ENCODE assay signal across 8 cellular contexts in genomic region chr15:98647774-98648653, GRCh38. TPM values are rescaled to one million over a fixed set of nuclear protein-coding genes. Genes with fewer than 3 reads are reported as not detected.
DNase-seq lines count a peak whose midpoint lies in the region; ATAC-seq lines count a peak whose summit lies in the region.

Gene IGF1R, plus strand, starts transcription at chr15:98648539. Its CDS starts 1,043 bp downstream, at chr15:98649582.

- H3K4ac ChIP-seq in mesendoderm (ENCODE audit: low read depth, low read length) = peak within 1 kb of the TSS; percentile 93

- POLR2A ChIA-PET in activated CD8-positive, alpha-beta memory T cell treated with anti-CD3 and anti-CD28 coated beads for 36 hours (lab: Charles Lee) = no interaction called here

- H2BK5ac ChIP-seq in mesendoderm (ENCODE audit: low read length) = no peak within 1 kb of the TSS

- peak within 1 kb of the TSS; percentile 98 for H3K18ac ChIP-seq in mesendoderm (ENCODE audit: low read length)

- peaks cover 38% of the 10 kb centered on the region for H3K79me2 ChIP-seq in mesendoderm (ENCODE audit: control insufficient read depth, insufficient read depth, low read length)

- CTCF ChIA-PET in activated CD8-positive, alpha-beta memory T cell treated with anti-CD3 and anti-CD28 coated beads for 36 hours (lab: Charles Lee) = interaction anchor here (0.7 kb wide), 1 partner anchor 12 kb away, joined by 3 read pairs; no protein-coding TSS in a partner anchor

- peak within 1 kb of the TSS; percentile 28 for H3K4me3 ChIP-seq in endocrine pancreas (ENCODE audit: control insufficient read depth, insufficient read depth, low read length)
- H3K4me3 ChIP-seq in mesendoderm (ENCODE audit: low read length) = peak within 1 kb of the TSS; percentile 66

- no peaks in the 10 kb centered on the region for H3K27me3 ChIP-seq in endocrine pancreas (ENCODE audit: control insufficient read depth, insufficient read depth, low read length)
- H3K27me3 ChIP-seq in mesendoderm (ENCODE audit: insufficient read depth, low read length, poor library complexity) = no peaks in the 10 kb centered on the region

- peak within 1 kb of the TSS; percentile 93 for H3K56ac ChIP-seq in mesendoderm (ENCODE audit: low read length)

- no CpG with 5 or more reads among the region's 106 CpGs for WGBS in mesendoderm (ENCODE audit: extremely low coverage, insufficient coverage, low lambda C conversion rate)

- no peak within 1 kb of the TSS for H2AK5ac ChIP-seq in mesendoderm (ENCODE audit: low read length)

- peak within 1 kb of the TSS; percentile 1 for H3K23ac ChIP-seq in mesendoderm (ENCODE audit: low read length)

- ATAC-seq in GM19397 (IDR thresholded peaks at IDR 0.05; ENCODE audit: unreplicated experiment) (peak; percentile 70), HG03521 (IDR thresholded peaks at IDR 0.05; ENCODE audit: unreplicated experiment) (peak; percentile 72)

- peak within 1 kb of the TSS; percentile 66 for H2BK15ac ChIP-seq in mesendoderm (replicated peaks; ENCODE audit: low read depth)

- H4K5ac ChIP-seq in mesendoderm (ENCODE audit: low read length) = no peak within 1 kb of the TSS

- H3K9ac ChIP-seq in endocrine pancreas (ENCODE audit: control insufficient read depth, insufficient read depth, low read length) (peak within 1 kb of the TSS; percentile 85), mesendoderm (ENCODE audit: low read length) (peak within 1 kb of the TSS; percentile 82)

- H3K36me3 ChIP-seq in endocrine pancreas (ENCODE audit: control insufficient read depth, insufficient read depth, low read length) = no peaks in the 10 kb centered on the region
- H3K36me3 ChIP-seq in mesendoderm (ENCODE audit: control insufficient read depth, insufficient read depth, low read length) = no peaks in the 10 kb centered on the region

- peaks cover 5% of the 10 kb centered on the region for H3K4me1 ChIP-seq in endocrine pancreas (ENCODE audit: control insufficient read depth, insufficient read depth, low read length)
- peaks cover 2% of the 10 kb centered on the region for H3K4me1 ChIP-seq in mesendoderm (ENCODE audit: control insufficient read depth, low read depth, low read length)

- H4K8ac ChIP-seq in mesendoderm (ENCODE audit: low read depth, low read length) = peak within 1 kb of the TSS; percentile 89

- H3K9me3 ChIP-seq in endocrine pancreas (ENCODE audit: control insufficient read depth, low read length) = no peaks in the 10 kb centered on the region

- DNase-seq in C1 segment of cervical spinal cord (lab: John Stamatoyannopoulos, UW) = peak in 13 of 14 donors; percentile 69 to 93 (median 85)
- DNase-seq in NOMO-1 (lab: John Stamatoyannopoulos, UW; ENCODE audit: unreplicated experiment in 2 of 2) = peak; percentile 77 to 92
- DNase-seq in mesendoderm = peak; percentile 93
- DNase-seq in stimulated activated CD8-positive, alpha-beta memory T cell treated with anti-CD3 and anti-CD28 coated beads, Interleukin-12 subunit alpha, Interleukin-12 subunit beta, amount 100 ng/mL, for 24 hours (ENCODE audit: extremely low read depth) = peak; percentile 66

- H2BK120ac ChIP-seq in mesendoderm (ENCODE audit: low read depth, low read length) = peak within 1 kb of the TSS; percentile 99

- no peaks in the 10 kb centered on the region for H3K79me1 ChIP-seq in mesendoderm (ENCODE audit: low read length)

- peak within 1 kb of the TSS; percentile 4 for H3K4me2 ChIP-seq in mesendoderm (ENCODE audit: low read length)

- H3K27ac ChIP-seq in mesendoderm (ENCODE audit: low read depth, low read length) = peak within 1 kb of the TSS; percentile 90

RNA-seq across cellular contexts. Expression of gene IGF1R, which starts in this region (rescaled TPM):
- total RNA-seq in activated CD8-positive, alpha-beta memory T cell treated with anti-CD3 and anti-CD28 coated beads for 36 hours = 10 to 100 TPM; 10.5 to 11.3 TPM
- 42.5 TPM for polyA plus RNA-seq in mesendoderm (2013, experiment 1 of 2)
- polyA plus RNA-seq in mesendoderm (2013, experiment 2 of 2) = 43.6 TPM

Comparison
In these comparisons a context has a peak if more than half of its experiments do, and no peak if none do; other contexts are left out.
1. Peak in every context shown above with its lines: DNase-seq, ATAC-seq, H3K4me3 ChIP-seq and H3K27ac ChIP-seq.